ENCODE assay signal across 8 cellular contexts in genomic region chrX:29382811-29383210, GRCh38.
"Had no signal": no experiment of that assay in that cellular context is flagged by ENCODE, and none has a peak within 500 bp of the region (broad histone marks: within the 10 kb centered on the region; RNA-seq: fewer than 3 reads in every experiment).

No MANE protein-coding gene starts in this region.

- H3K4me3 ChIP-seq: K562 had no signal

- DNase-seq: IMR-90, Karpas-422, KBM-7, KG1 had no signal

- H3K9ac ChIP-seq: KMS-11 had no signal

- H3K27ac ChIP-seq: HL-60, KMS-11 had no signal

- H3K4me2 ChIP-seq: KMS-11 had no signal

- ATAC-seq: HepG2, K562 had no signal

- FAIRE-seq: HepG2, K562 had no signal
